ENCODE assay signal across 28 cellular contexts in genomic region chr3:148433665-148434064, GRCh38.
"Had no signal": no experiment of that assay in that cellular context is flagged by ENCODE, and none has a peak within 500 bp of the region (broad histone marks: within the 10 kb centered on the region; RNA-seq: fewer than 3 reads in every experiment).

No MANE protein-coding gene starts in this region.

- H3K27ac ChIP-seq: ascending aorta, cardiac muscle cell, VCaP had no signal

- ATAC-seq: activated CD8-positive, alpha-beta T cell treated with anti-CD3 and anti-CD28 coated beads for 36 hours; activated naive CD8-positive, alpha-beta T cell treated with anti-CD3 and anti-CD28 coated beads, Interleukin-2, amount 50 U/mL, for 24 hours; activated T-cell treated with anti-CD3 and anti-CD28 coated beads, Interleukin-2, amount 50 U/mL, for 4 hours; activated T-cell treated with anti-CD3 and anti-CD28 coated beads, Interleukin-2, amount 50 U/mL, for 72 hours; activated T-helper 17 cell treated with anti-CD3 and anti-CD28 coated beads, Interleukin-2, amount 50 U/mL, for 72 hours; T-cell; T-helper 17 cell had no signal

- H3K4me3 ChIP-seq: ascending aorta, cardiac muscle cell had no signal

- H3K27me3 ChIP-seq: ascending aorta, cardiac muscle cell had no signal

- H3K36me3 ChIP-seq: ascending aorta, cardiac muscle cell had no signal

- DNase-seq: activated B cell treated with CpG ODN at 0.5 μM for 24 hours; activated CD4-positive, alpha-beta memory T cell treated with anti-CD3 and anti-CD28 coated beads for 36 hours; activated CD4-positive, alpha-beta T cell treated with anti-CD3 and anti-CD28 coated beads for 4 hours; activated CD4-positive, alpha-beta T cell treated with anti-CD3 and anti-CD28 coated beads, Interleukin-2, amount 10 ng/mL, durations not matched to agents 24 days and 14 days; activated CD4-positive, alpha-beta T cell treated with anti-CD3 and anti-CD28 coated beads, Interleukin-2, amount 50 U/mL, for 1 hour; activated CD4-positive, alpha-beta T cell treated with anti-CD3 and anti-CD28 coated beads, Interleukin-2, amount 50 U/mL, for 4 hours; activated CD4-positive, CD25-positive, alpha-beta regulatory T cell treated with anti-CD3 and anti-CD28 coated beads, Interleukin-2, amount 50 U/mL, for 72 hours; activated CD8-positive, alpha-beta memory T cell treated with anti-CD3 and anti-CD28 coated beads, Interleukin-2, amount 50 U/mL, for 4 hours; activated CD8-positive, alpha-beta T cell treated with anti-CD3 and anti-CD28 coated beads for 36 hours; activated effector memory CD4-positive, alpha-beta T cell treated with anti-CD3 and anti-CD28 coated beads, Interleukin-2, amount 50 U/mL, for 16 hours; activated gamma-delta T cell treated with Interleukin-2 at 50 U/mL for 16 hours; activated naive CD4-positive, alpha-beta T cell; activated naive CD4-positive, alpha-beta T cell treated with anti-CD3 and anti-CD28 coated beads for 36 hours; activated naive CD8-positive, alpha-beta T cell treated with anti-CD3 and anti-CD28 coated beads, Interleukin-2, amount 10 ng/mL, durations not matched to agents 7 days and 5 days; activated naive CD8-positive, alpha-beta T cell treated with anti-CD3 and anti-CD28 coated beads, Interleukin-2, amount 50 U/mL, for 24 hours; activated T-cell treated with anti-CD3 and anti-CD28 coated beads for 4 hours; activated T-cell treated with anti-CD3 and anti-CD28 coated beads, Interleukin-2, amount 50 U/mL, for 1 hour; activated T-cell treated with anti-CD3 and anti-CD28 coated beads, Interleukin-2, amount 50 U/mL, for 4 hours; activated T-cell treated with anti-CD3 and anti-CD28 coated beads, Interleukin-2, amount 50 U/mL, for 72 hours; amygdala; anterior cingulate cortex; T-cell; T-helper 17 cell; T-helper 9 cell had no signal

- H3K9me3 ChIP-seq: ascending aorta had no signal

- H3K4me1 ChIP-seq: ascending aorta had no signal
